28 cellular contexts compared by ENCODE assay signal in the genomic region with DNA sequence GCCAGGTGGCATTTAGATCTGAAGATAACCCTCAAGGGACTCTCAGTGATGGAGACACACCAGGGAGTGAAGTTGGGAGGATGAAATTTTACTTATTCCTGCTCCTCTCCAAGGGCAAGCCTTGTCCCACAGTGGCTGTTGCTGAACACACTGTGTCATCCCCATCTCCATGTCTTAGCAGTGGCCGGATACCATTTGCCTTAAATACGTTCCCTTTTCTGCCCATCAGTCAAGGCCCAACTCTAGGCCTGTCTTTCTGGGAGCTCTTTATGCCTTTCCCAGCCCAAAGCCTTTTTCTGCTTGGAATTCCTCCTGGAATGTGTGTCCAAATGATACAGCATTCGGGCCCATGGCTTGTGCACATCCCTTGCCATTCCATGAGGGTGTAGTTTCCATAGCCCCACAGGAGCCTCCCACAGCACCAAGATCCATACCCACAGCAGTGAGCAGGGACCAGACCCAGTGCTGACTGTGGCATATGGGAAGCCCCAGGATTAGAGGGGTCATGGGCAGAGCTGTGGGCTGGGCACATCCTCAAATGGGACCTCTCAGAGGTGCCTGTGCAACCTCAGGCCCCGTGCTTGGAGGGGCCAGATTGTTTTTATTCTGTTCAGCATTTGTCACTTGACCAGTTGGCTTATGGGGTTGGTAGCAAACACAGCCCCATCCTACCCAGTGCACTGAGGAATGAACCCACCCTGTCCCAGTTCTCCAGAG.
"Had no signal": no experiment of that assay in that cellular context is flagged by ENCODE, and none has a peak within 500 bp of the region (broad histone marks: within the 10 kb centered on the region; RNA-seq: fewer than 3 reads in every experiment).

No MANE protein-coding gene starts in this region.

- H3K36me3 ChIP-seq: adrenal gland, ascending aorta, heart right ventricle, left lung, neutrophil, ovary, sigmoid colon, upper lobe of left lung had no signal

- H3K4me1 ChIP-seq: adrenal gland, ascending aorta, foreskin keratinocyte, heart right ventricle, left lung, psoas muscle, sigmoid colon had no signal

- DNase-seq: activated B cell treated with CpG ODN at 0.5 μM for 24 hours; activated CD4-positive, alpha-beta T cell treated with anti-CD3 and anti-CD28 coated beads for 4 hours; activated CD8-positive, alpha-beta memory T cell treated with anti-CD3 and anti-CD28 coated beads, Interleukin-2, amount 10 ng/mL, durations not matched to agents 7 days and 5 days; activated CD8-positive, alpha-beta T cell treated with anti-CD3 and anti-CD28 coated beads for 36 hours; activated effector memory CD4-positive, alpha-beta T cell treated with Interleukin-2 at 50 U/mL for 16 hours; activated naive CD4-positive, alpha-beta T cell treated with anti-CD3 and anti-CD28 coated beads for 36 hours; activated naive CD8-positive, alpha-beta T cell treated with anti-CD3 and anti-CD28 coated beads for 36 hours; caudate nucleus; endodermal cell; foreskin keratinocyte; heart right ventricle; left lung; psoas muscle; sigmoid colon; small intestine; stimulated activated CD4-positive, alpha-beta T cell treated with anti-CD3 and anti-CD28 coated beads, Interleukin-1b, Interleukin-23, amount 100 ng/mL, for 48 hours; stimulated activated CD4-positive, alpha-beta T cell treated with anti-CD3 and anti-CD28 coated beads, Interleukin-4, amount 100 ng/mL, for 4 hours; stimulated activated naive CD8-positive, alpha-beta T cell treated with anti-CD3 and anti-CD28 coated beads, Interleukin-15, amount 100 ng/mL, for 72 hours; substantia nigra; T-helper 2 cell had no signal

- H3K4me1 Mint-ChIP-seq: endodermal cell, nephron had no signal

- H3K9me3 Mint-ChIP-seq: activated B cell treated with CpG ODN at 0.5 μM for 24 hours; activated CD8-positive, alpha-beta T cell treated with anti-CD3 and anti-CD28 coated beads for 36 hours; activated naive CD4-positive, alpha-beta T cell treated with anti-CD3 and anti-CD28 coated beads for 36 hours; activated naive CD8-positive, alpha-beta T cell treated with anti-CD3 and anti-CD28 coated beads for 36 hours; brain; endodermal cell; nephron; stimulated activated memory B cell treated with anti-CD40 and anti-IgM and Interleukin-4, amounts not matched to agents 10 μg/mL and 1 μg/mL and 100 μg/mL, for 72 hours; stimulated activated naive CD8-positive, alpha-beta T cell treated with anti-CD3 and anti-CD28 coated beads, Interleukin-15, amount 100 ng/mL, for 72 hours had no signal

- H3K9me3 ChIP-seq: adrenal gland, ascending aorta, heart right ventricle, left lung, neutrophil, ovary, psoas muscle, sigmoid colon, upper lobe of left lung had no signal

- H3K27me3 ChIP-seq: adrenal gland, ascending aorta, neutrophil, ovary, upper lobe of left lung had no signal

- H3K27ac ChIP-seq: adrenal gland, ascending aorta, foreskin keratinocyte, heart right ventricle, left lung, neutrophil, ovary, psoas muscle, sigmoid colon, upper lobe of left lung had no signal

- H3K27ac Mint-ChIP-seq: activated B cell treated with CpG ODN at 0.5 μM for 24 hours; activated CD8-positive, alpha-beta memory T cell treated with anti-CD3 and anti-CD28 coated beads, Interleukin-2, amount 10 ng/mL, durations not matched to agents 7 days and 5 days; activated CD8-positive, alpha-beta T cell treated with anti-CD3 and anti-CD28 coated beads for 36 hours; activated naive CD4-positive, alpha-beta T cell treated with anti-CD3 and anti-CD28 coated beads for 36 hours; activated naive CD8-positive, alpha-beta T cell treated with anti-CD3 and anti-CD28 coated beads for 36 hours; brain; endodermal cell; nephron; stimulated activated memory B cell treated with anti-CD40 and anti-IgM and Interleukin-4, amounts not matched to agents 10 μg/mL and 1 μg/mL and 100 μg/mL, for 72 hours; stimulated activated naive CD8-positive, alpha-beta T cell treated with anti-CD3 and anti-CD28 coated beads, Interleukin-15, amount 100 ng/mL, for 72 hours had no signal

- H3K36me3 Mint-ChIP-seq: activated CD8-positive, alpha-beta memory T cell treated with anti-CD3 and anti-CD28 coated beads, Interleukin-2, amount 10 ng/mL, durations not matched to agents 7 days and 5 days; activated naive CD8-positive, alpha-beta T cell treated with anti-CD3 and anti-CD28 coated beads for 36 hours; brain; stimulated activated memory B cell treated with anti-CD40 and anti-IgM and Interleukin-4, amounts not matched to agents 10 μg/mL and 1 μg/mL and 100 μg/mL, for 72 hours had no signal

- H3K4me3 Mint-ChIP-seq: activated B cell treated with CpG ODN at 0.5 μM for 24 hours; activated CD8-positive, alpha-beta memory T cell treated with anti-CD3 and anti-CD28 coated beads, Interleukin-2, amount 10 ng/mL, durations not matched to agents 7 days and 5 days; activated CD8-positive, alpha-beta T cell treated with anti-CD3 and anti-CD28 coated beads for 36 hours; activated naive CD4-positive, alpha-beta T cell treated with anti-CD3 and anti-CD28 coated beads for 36 hours; activated naive CD8-positive, alpha-beta T cell treated with anti-CD3 and anti-CD28 coated beads for 36 hours; brain; endodermal cell; nephron; stimulated activated memory B cell treated with anti-CD40 and anti-IgM and Interleukin-4, amounts not matched to agents 10 μg/mL and 1 μg/mL and 100 μg/mL, for 72 hours; stimulated activated naive CD8-positive, alpha-beta T cell treated with anti-CD3 and anti-CD28 coated beads, Interleukin-15, amount 100 ng/mL, for 72 hours had no signal

- H3K4me3 ChIP-seq: adrenal gland, ascending aorta, heart right ventricle, left lung, ovary, psoas muscle, sigmoid colon, upper lobe of left lung had no signal
